Comparison of ENCODE assay signal across 13 cellular contexts in genomic region chr7:153942036-153942435, GRCh38.
DNase-seq lines count a peak whose midpoint lies in the region; TF ChIP-seq lines count a peak whose summit lies in the region.
"Had no signal": no experiment of that assay in that cellular context is flagged by ENCODE, and none has a peak within 500 bp of the region (broad histone marks: within the 10 kb centered on the region; RNA-seq: fewer than 3 reads in every experiment).

No MANE protein-coding gene starts in this region.

- no peaks in the 10 kb centered on the region for H3K36me3 ChIP-seq in BE2C
- H3K36me3 ChIP-seq: HAP-1 had no signal

- H3K4me1 ChIP-seq in BE2C: no peaks in the 10 kb centered on the region; the same call in 1 of the 2 replicates
- H3K4me1 ChIP-seq: Caco-2, HAP-1 had no signal

- no peaks in the 10 kb centered on the region for H3K9me3 ChIP-seq in BE2C
- H3K9me3 ChIP-seq: Caco-2, HAP-1 had no signal

- no peak for TF ChIP-seq CTCF in BE2C (IDR thresholded peaks at IDR 0.05; ENCODE audit: low read depth, low read length)

- no peaks in the 10 kb centered on the region for H3K27me3 ChIP-seq in BE2C

- DNase-seq in BE2C (peak; percentile 28), KBM-7 (peak; percentile 2), NCI-H524 (lab: John Stamatoyannopoulos, UW) (peak; percentile 20 to 68), cerebellar cortex (ENCODE audit: low spot score) (peak; percentile 41), HK-2 (ENCODE audit: unreplicated experiment) (no peak), SHP77 (lab: John Stamatoyannopoulos, UW) (no peak), COLO829 (ENCODE audit: low spot score) (no peak)
- DNase-seq: Caco-2; CD4-positive, CD25-positive, alpha-beta regulatory T cell; CD8-positive, alpha-beta memory T cell; GDM1; GM23248 had no signal

- no peak overlapping the region for H3K4me3 ChIP-seq in BE2C (ENCODE audit: low read depth, low read length)
- H3K4me3 ChIP-seq: GM23248, HAP-1 had no signal

- in situ Hi-C loops in KBM-7 (cut with MboI; ENCODE audit: low pct_unique_long_range_greater_than_20kb, low sequenced_read_pairs): no loop called here

Comparison
In these comparisons a context has a peak if more than half of its experiments do, and no peak if none do; other contexts are left out.
1. DNase-seq: peak in BE2C (single experiment), KBM-7 (single experiment), NCI-H524 (2 of 2) and cerebellar cortex (single experiment); none in HK-2 (single experiment), SHP77 (0 of 2) and COLO829 (single experiment).